Comparison of ENCODE assay signal across 14 cellular contexts in genomic region chr22:46637711-46638600, GRCh38. TPM values are rescaled to one million over a fixed set of nuclear protein-coding genes. Genes with fewer than 3 reads are reported as not detected.
DNase-seq lines count a peak whose midpoint lies in the region; ATAC-seq and TF ChIP-seq lines count a peak whose summit lies in the region.
"Had no signal": no experiment of that assay in that cellular context is flagged by ENCODE, and none has a peak within 500 bp of the region (broad histone marks: within the 10 kb centered on the region; RNA-seq: fewer than 3 reads in every experiment).

No MANE protein-coding gene starts in this region.

- H2BK20ac ChIP-seq in H9 (ENCODE audit: low read depth, low read length, poor library complexity, severe bottlenecking): no peak overlapping the region

- POLR2A ChIA-PET in CD4-positive, alpha-beta T cell (lab: Charles Lee): no interaction called here
- POLR2A ChIA-PET in A673 (lab: Charles Lee; ENCODE audit: low non-redundant PET): no interaction called here

- peaks cover 7 to 34% of the 10 kb centered on the region in 2 experiments for H3K4me1 Mint-ChIP-seq in H9
- H3K4me1 Mint-ChIP-seq in effector memory CD8-positive, alpha-beta T cell (ENCODE audit: low read depth in 2 of 2): peaks cover 4 to 13% of the 10 kb centered on the region in 2 donors
- peaks cover 54% of the 10 kb centered on the region for H3K4me1 Mint-ChIP-seq in nephron
- H3K4me1 Mint-ChIP-seq in CD4-positive, alpha-beta T cell (ENCODE audit: low read depth): no peaks in the 10 kb centered on the region
- H3K4me1 Mint-ChIP-seq in activated T-cell treated with anti-CD3 and anti-CD28 coated beads, Interleukin-2, amount 50 U/mL, for 72 hours (ENCODE audit: low read depth): peaks cover 8% of the 10 kb centered on the region

- no peak overlapping the region for H4K5ac ChIP-seq in H9 (ENCODE audit: insufficient read length, low read depth, low read length)

- H4K8ac ChIP-seq in H9 (replicated peaks; ENCODE audit: insufficient read length, low read depth, low read length): no peak overlapping the region

- no peak overlapping the region for H3K18ac ChIP-seq in H9 (ENCODE audit: insufficient read length, low read depth, low read length)

- no TSS peak for BruUV-seq in A673 (replicated peaks; lab: Mats Ljungman, UMichigan)

- H2AK5ac ChIP-seq in H9 (ENCODE audit: insufficient read length, low read length): no peak overlapping the region

- H3K79me2 ChIP-seq in H9 (ENCODE audit: insufficient read depth, low read length): no peaks in the 10 kb centered on the region

- no peaks in the 10 kb centered on the region for H3K36me3 ChIP-seq in A673 (ENCODE audit: insufficient read depth, low read length, poor library complexity, severe bottlenecking)
- H3K36me3 ChIP-seq: HAP-1, MG63 had no signal

- H3K9me3 ChIP-seq in H9 (ENCODE audit: control insufficient read depth, low read depth, low read length) (no peaks in the 10 kb centered on the region), A673 (ENCODE audit: low read depth, low read length, poor library complexity, severe bottlenecking) (no peaks in the 10 kb centered on the region)
- H3K9me3 ChIP-seq in CD4-positive, alpha-beta T cell (ENCODE audit: control insufficient read depth, low read length): no peaks in the 10 kb centered on the region
- H3K9me3 ChIP-seq: HAP-1, MG63, SK-N-SH had no signal

- H3K27me3 Mint-ChIP-seq in H9 (ENCODE audit: low read depth) (no peaks in the 10 kb centered on the region), nephron (ENCODE audit: low read depth) (peaks cover 4% of the 10 kb centered on the region)
- H3K27me3 Mint-ChIP-seq in effector memory CD8-positive, alpha-beta T cell: no peaks in the 10 kb centered on the region
- no peaks in the 10 kb centered on the region for H3K27me3 Mint-ChIP-seq in CD4-positive, alpha-beta T cell
- H3K27me3 Mint-ChIP-seq in activated T-cell treated with anti-CD3 and anti-CD28 coated beads, Interleukin-2, amount 50 U/mL, for 72 hours (ENCODE audit: low read depth): no peaks in the 10 kb centered on the region

- ATAC-seq in effector memory CD8-positive, alpha-beta T cell (replicated peaks): no peak
- ATAC-seq in CD4-positive, alpha-beta T cell (ENCODE audit: poor library complexity): no peak
- ATAC-seq in activated T-cell treated with anti-CD3 and anti-CD28 coated beads, Interleukin-2, amount 50 U/mL, for 72 hours (replicated peaks in 1 of 2): no peak

- intact Hi-C loops in CD4-positive, alpha-beta T cell (cut with DNase I, micrococcal nuclease): no loop called here
- intact Hi-C loops in A673 (cut with micrococcal nuclease; ENCODE audit: unreplicated experiment): no loop called here

- H3K4me1 ChIP-seq in H9 (ENCODE audit: insufficient read depth, low read length) (no peaks in the 10 kb centered on the region), A673 (ENCODE audit: insufficient read depth, low read length, poor library complexity, severe bottlenecking) (peaks cover 4% of the 10 kb centered on the region)
- H3K4me1 ChIP-seq: HAP-1 had no signal

- no peak overlapping the region for H2BK12ac ChIP-seq in H9 (ENCODE audit: insufficient read length, low read depth, low read length)

- H4K20me1 ChIP-seq in H9 (ENCODE audit: control insufficient read depth, insufficient read depth, insufficient read length): no peaks in the 10 kb centered on the region

- peak; percentile 57 for DNase-seq in Ammon's horn (ENCODE audit: low spot score)
- no peak for DNase-seq in H9
- DNase-seq in effector memory CD8-positive, alpha-beta T cell: no peak
- DNase-seq in CD4-positive, alpha-beta T cell: no peak
- DNase-seq in OCI-M1 (lab: John Stamatoyannopoulos, UW): no peak
- no peak for DNase-seq in A673 (ENCODE audit: low spot score)
- no peak for DNase-seq in activated T-cell treated with anti-CD3 and anti-CD28 coated beads, Interleukin-2, amount 50 U/mL, for 72 hours
- DNase-seq: Kasumi-1, MG63, NCI-H2171 treated with DMSO at 0.1 percent for 48 hours, NCI-H446 treated with DMSO at 0.1 percent for 48 hours, SK-N-SH had no signal

- no peak overlapping the region for H3K23ac ChIP-seq in H9 (ENCODE audit: insufficient read length, low read depth, low read length)

- H3K27ac Mint-ChIP-seq in H9: peak overlapping the region in 2 of 3 experiments; percentile 34 to 65; a peak in 2 of 7 replicates
- peak overlapping the region; percentile 49 to 62 for H3K27ac Mint-ChIP-seq in effector memory CD8-positive, alpha-beta T cell
- peak overlapping the region in 2 of 3 experiments; percentile 59 to 70 for H3K27ac Mint-ChIP-seq in nephron
- H3K27ac Mint-ChIP-seq in CD4-positive, alpha-beta T cell: no peak overlapping the region
- no peak overlapping the region for H3K27ac Mint-ChIP-seq in activated T-cell treated with anti-CD3 and anti-CD28 coated beads, Interleukin-2, amount 50 U/mL, for 72 hours

- no peak overlapping the region for H3K4ac ChIP-seq in H9 (ENCODE audit: low read depth, low read length)

- H4K91ac ChIP-seq in H9 (ENCODE audit: insufficient read length, low read depth, low read length): no peak overlapping the region

- H2BK120ac ChIP-seq in H9 (ENCODE audit: low read depth, low read length, poor library complexity, severe bottlenecking): no peak overlapping the region

- no peak overlapping the region for H3K27ac ChIP-seq in H9 (ENCODE audit: insufficient read length, low read depth, low read length)
- no peak overlapping the region for H3K27ac ChIP-seq in CD4-positive, alpha-beta T cell (ENCODE audit: low read depth, low read length)
- no peak overlapping the region for H3K27ac ChIP-seq in A673 (ENCODE audit: low read depth, low read length, poor library complexity, severe bottlenecking)

- H2BK15ac ChIP-seq in H9 (ENCODE audit: low read depth, low read length): no peak overlapping the region

- no peak overlapping the region for H3K9ac ChIP-seq in H9 (ENCODE audit: extremely low read depth, insufficient read length, low read length)
- H3K9ac ChIP-seq: SK-N-SH had no signal

- WGBS in H9 (ENCODE audit: extremely low coverage, insufficient read length, low lambda C conversion rate): no CpG with 5 or more reads among the region's 21 CpGs

- CTCF ChIA-PET in CD4-positive, alpha-beta T cell (lab: Charles Lee): no interaction called here
- CTCF ChIA-PET in A673 (lab: Charles Lee): no interaction called here

- no peak overlapping the region for H3K4me2 ChIP-seq in H9 (ENCODE audit: insufficient read depth, insufficient read length, low read length)
- H3K4me2 ChIP-seq: SK-N-SH had no signal

- no peak overlapping the region for H2BK5ac ChIP-seq in H9 (ENCODE audit: insufficient read length, low read length)

- peaks cover 2 to 3% of the 10 kb centered on the region in 2 experiments; a peak in 3 of 5 replicates for H3K9me3 Mint-ChIP-seq in H9
- H3K9me3 Mint-ChIP-seq in effector memory CD8-positive, alpha-beta T cell: peaks cover 0 to 1% of the 10 kb centered on the region in 2 donors
- H3K9me3 Mint-ChIP-seq in nephron: no peaks in the 10 kb centered on the region
- no peaks in the 10 kb centered on the region for H3K9me3 Mint-ChIP-seq in CD4-positive, alpha-beta T cell
- peaks cover 0 to 2% of the 10 kb centered on the region in 2 donors for H3K9me3 Mint-ChIP-seq in activated T-cell treated with anti-CD3 and anti-CD28 coated beads, Interleukin-2, amount 50 U/mL, for 72 hours

- H3K27me3 ChIP-seq in H9 (ENCODE audit: insufficient read depth, low read length): no peaks in the 10 kb centered on the region
- H3K27me3 ChIP-seq in CD4-positive, alpha-beta T cell (ENCODE audit: control insufficient read depth, insufficient read depth, low read length): no peaks in the 10 kb centered on the region
- no peaks in the 10 kb centered on the region for H3K27me3 ChIP-seq in A673 (replicated peaks; ENCODE audit: insufficient read depth, low read depth, low read length, poor library complexity)
- H3K27me3 ChIP-seq: MG63 had no signal

- no peak overlapping the region for H3K14ac ChIP-seq in H9 (ENCODE audit: insufficient read depth, low read length)

- no peak overlapping the region for H3K4me3 Mint-ChIP-seq in H9
- H3K4me3 Mint-ChIP-seq in effector memory CD8-positive, alpha-beta T cell: no peak overlapping the region
- no peak overlapping the region for H3K4me3 Mint-ChIP-seq in nephron
- no peak overlapping the region for H3K4me3 Mint-ChIP-seq in CD4-positive, alpha-beta T cell
- H3K4me3 Mint-ChIP-seq in activated T-cell treated with anti-CD3 and anti-CD28 coated beads, Interleukin-2, amount 50 U/mL, for 72 hours: no peak overlapping the region

- H3K36me3 Mint-ChIP-seq in H9 (ENCODE audit: insufficient read depth in 1 of 3, low read depth in 3 of 3) (peaks cover 0 to 3% (median 2%) of the 10 kb centered on the region in 3 experiments; a peak in 3 of 7 replicates), nephron (ENCODE audit: low read depth) (peaks cover 9% of the 10 kb centered on the region)
- peaks cover 4% of the 10 kb centered on the region for H3K36me3 Mint-ChIP-seq in effector memory CD8-positive, alpha-beta T cell (ENCODE audit: insufficient read depth)
- H3K36me3 Mint-ChIP-seq in CD4-positive, alpha-beta T cell (ENCODE audit: low read depth): no peaks in the 10 kb centered on the region
- no peaks in the 10 kb centered on the region for H3K36me3 Mint-ChIP-seq in activated T-cell treated with anti-CD3 and anti-CD28 coated beads, Interleukin-2, amount 50 U/mL, for 72 hours (ENCODE audit: insufficient read depth in 2 of 2)

- H3K4me3 ChIP-seq in A673 (ENCODE audit: low read depth, low read length, poor library complexity, severe bottlenecking): no peak overlapping the region
- H3K4me3 ChIP-seq: HAP-1, MG63 had no signal

- no peaks in the 10 kb centered on the region for H3K23me2 ChIP-seq in H9 (ENCODE audit: insufficient read length, low read depth, low read length, poor library complexity, severe bottlenecking)

- H2AFZ ChIP-seq in H9 (ENCODE audit: low read length): no peak overlapping the region

- H3T11ph ChIP-seq in H9 (ENCODE audit: low read length): no peak overlapping the region

- no peak for TF ChIP-seq CTCF in H9 (conservative IDR thresholded peaks at IDR 0.05)
- no peak for TF ChIP-seq CTCF in nephron (IDR thresholded peaks at IDR 0.05; ENCODE audit: unreplicated experiment in 3 of 3)
- TF ChIP-seq CTCF in CD4-positive, alpha-beta T cell (IDR thresholded peaks at IDR 0.05): no peak
- TF ChIP-seq CTCF in A673 (conservative IDR thresholded peaks at IDR 0.05; ENCODE audit: low read depth, low read length): no peak

- no peak overlapping the region for H3K56ac ChIP-seq in H9 (ENCODE audit: insufficient read length, low read depth, low read length)

- no peaks in the 10 kb centered on the region for H3K79me1 ChIP-seq in H9 (ENCODE audit: insufficient read depth, low read depth, low read length, poor library complexity, severe bottlenecking)

RNA-seq across cellular contexts. Expression of gene GRAMD4, which starts 17.8 kb away (rescaled TPM):
- total RNA-seq in H9 (2021) (19.8 and 20.4 TPM in 2 replicates), A673 (2021) (18.4 and 21.3 TPM in 2 replicates)
- 10 to 100 TPM; 13.9 to 15.6 TPM for total RNA-seq in CD4-positive, alpha-beta T cell
- 10 to 100 TPM; 42.8 to 53.5 TPM for total RNA-seq in activated T-cell treated with anti-CD3 and anti-CD28 coated beads, Interleukin-2, amount 50 U/mL, for 72 hours

Comparison
In these comparisons a context has a peak if more than half of its experiments do, and no peak if none do; other contexts are left out.
1. H3K27ac Mint-ChIP-seq: peak in H9 (2 of 3), effector memory CD8-positive, alpha-beta T cell (2 of 2) and nephron (2 of 3); none in CD4-positive, alpha-beta T cell (single experiment) and activated T-cell treated with anti-CD3 and anti-CD28 coated beads, Interleukin-2, amount 50 U/mL, for 72 hours (single experiment).